8 cellular contexts compared by ENCODE assay signal in the genomic region with DNA sequence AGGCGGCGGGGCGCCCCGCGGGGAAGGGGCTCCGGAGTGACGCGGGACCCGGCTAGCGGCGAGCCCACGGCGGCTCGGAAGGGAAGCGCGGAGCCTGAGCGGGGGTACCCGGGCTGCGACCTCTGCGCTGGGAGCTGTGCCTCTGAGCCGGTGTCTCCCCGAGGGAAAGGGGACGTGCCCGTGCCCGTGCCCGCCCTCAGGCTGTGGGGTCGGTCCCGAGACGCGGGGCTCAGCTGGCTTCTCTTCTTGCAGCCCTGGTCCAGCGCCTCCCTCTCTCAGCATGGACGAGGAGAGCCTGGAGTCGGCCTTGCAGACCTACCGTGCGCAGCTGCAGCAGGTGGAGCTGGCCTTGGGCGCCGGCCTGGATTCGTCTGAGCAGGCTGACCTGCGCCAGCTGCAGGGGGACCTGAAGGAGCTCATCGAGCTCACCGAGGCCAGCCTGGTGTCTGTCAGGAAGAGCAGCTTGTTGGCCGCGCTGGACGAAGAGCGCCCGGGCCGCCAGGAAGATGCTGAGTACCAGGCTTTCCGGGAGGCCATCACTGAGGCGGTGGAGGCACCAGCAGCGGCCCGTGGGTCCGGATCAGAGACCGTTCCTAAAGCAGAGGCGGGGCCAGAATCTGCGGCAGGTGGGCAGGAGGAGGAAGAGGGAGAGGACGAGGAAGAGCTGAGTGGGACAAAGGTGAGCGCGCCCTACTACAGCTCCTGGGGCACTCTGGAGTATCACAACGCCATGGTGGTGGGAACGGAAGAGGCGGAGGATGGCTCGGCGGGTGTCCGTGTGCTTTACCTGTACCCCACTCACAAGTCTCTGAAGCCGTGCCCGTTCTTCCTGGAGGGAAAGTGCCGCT. TPM values are rescaled to one million over a fixed set of nuclear protein-coding genes. Genes with fewer than 3 reads are reported as not detected.
A peak's percentile ranks its signal among the peaks of the same experiment; 100 is the strongest.
DNase-seq lines count a peak whose midpoint lies in the region; ATAC-seq lines count a peak whose summit lies in the region.

No MANE protein-coding gene starts in this region.

- peak overlapping the region; percentile 95 for H3K4me3 Mint-ChIP-seq in activated CD4-positive, alpha-beta T cell treated with anti-CD3 and anti-CD28 coated beads, Interleukin-2, amount 10 ng/mL, durations not matched to agents 24 days and 14 days
- H3K4me3 Mint-ChIP-seq in activated naive CD8-positive, alpha-beta T cell treated with anti-CD3 and anti-CD28 coated beads, Interleukin-2, amount 50 U/mL, for 24 hours: peak overlapping the region; percentile 81

- peak overlapping the region; percentile 80 to 85 (median 81) for H3K9ac ChIP-seq in skeletal muscle tissue (ENCODE audit: low read depth in 1 of 3, low read length in 3 of 3)

- no peaks in the 10 kb centered on the region for H3K9me3 Mint-ChIP-seq in activated CD4-positive, alpha-beta T cell treated with anti-CD3 and anti-CD28 coated beads, Interleukin-2, amount 10 ng/mL, durations not matched to agents 24 days and 14 days
- no peaks in the 10 kb centered on the region for H3K9me3 Mint-ChIP-seq in activated naive CD8-positive, alpha-beta T cell treated with anti-CD3 and anti-CD28 coated beads, Interleukin-2, amount 50 U/mL, for 24 hours

- H3K36me3 ChIP-seq in iPS DF 6.9 (ENCODE audit: control insufficient read depth, insufficient read depth, low read length) (peaks cover 11% of the 10 kb centered on the region; the same call in 1 of the 2 replicates), skeletal muscle tissue (ENCODE audit: control insufficient read depth in 3 of 3, insufficient read depth in 3 of 3, low read length in 3 of 3) (peaks cover 32 to 50% (median 43%) of the 10 kb centered on the region in 3 donors)

- H3K27ac Mint-ChIP-seq in activated CD4-positive, alpha-beta T cell treated with anti-CD3 and anti-CD28 coated beads, Interleukin-2, amount 10 ng/mL, durations not matched to agents 24 days and 14 days: peak overlapping the region; percentile 80
- H3K27ac Mint-ChIP-seq in activated naive CD8-positive, alpha-beta T cell treated with anti-CD3 and anti-CD28 coated beads, Interleukin-2, amount 50 U/mL, for 24 hours: peak overlapping the region; percentile 31

- H3K27ac ChIP-seq in iPS DF 6.9 (ENCODE audit: low read length) (no peak overlapping the region), skeletal muscle tissue (ENCODE audit: low read depth, low read length) (peak overlapping the region; percentile 89)

- peaks cover 60% of the 10 kb centered on the region for H3K36me3 Mint-ChIP-seq in activated CD4-positive, alpha-beta T cell treated with anti-CD3 and anti-CD28 coated beads, Interleukin-2, amount 10 ng/mL, durations not matched to agents 24 days and 14 days (ENCODE audit: low read depth)
- H3K36me3 Mint-ChIP-seq in activated naive CD8-positive, alpha-beta T cell treated with anti-CD3 and anti-CD28 coated beads, Interleukin-2, amount 50 U/mL, for 24 hours (ENCODE audit: low read depth): peaks cover 42% of the 10 kb centered on the region

- H3K4me1 ChIP-seq in iPS DF 6.9 (ENCODE audit: control insufficient read depth, insufficient read depth, low read length) (peaks cover 2% of the 10 kb centered on the region; the same call in 1 of the 2 replicates), skeletal muscle tissue (ENCODE audit: control insufficient read depth in 3 of 3, insufficient read depth in 3 of 3, low read length in 3 of 3) (peaks cover 23 to 29% (median 25%) of the 10 kb centered on the region in 3 donors)

- ATAC-seq in HG03342 (IDR thresholded peaks at IDR 0.05; ENCODE audit: unreplicated experiment): peak; percentile 11
- ATAC-seq in activated naive CD8-positive, alpha-beta T cell treated with anti-CD3 and anti-CD28 coated beads, Interleukin-2, amount 50 U/mL, for 24 hours: peak; percentile 4

- no peaks in the 10 kb centered on the region for H3K27me3 ChIP-seq in iPS DF 6.9 (ENCODE audit: control insufficient read depth, insufficient read depth, low read length)
- no peaks in the 10 kb centered on the region for H3K27me3 ChIP-seq in skeletal muscle tissue (ENCODE audit: control insufficient read depth in 3 of 3, insufficient read depth in 3 of 3, low read length in 3 of 3)

- no peaks in the 10 kb centered on the region for H3K9me3 ChIP-seq in iPS DF 6.9 (ENCODE audit: control insufficient read depth, insufficient read depth, low read length)
- H3K9me3 ChIP-seq in skeletal muscle tissue (ENCODE audit: control insufficient read depth in 3 of 3, low read length in 3 of 3): no peaks in the 10 kb centered on the region

- H3K4me3 ChIP-seq in iPS DF 6.9 (ENCODE audit: low read length) (peak overlapping the region; percentile 98; the same call in 1 of the 2 replicates), skeletal muscle tissue (ENCODE audit: low read length in 3 of 3) (peak overlapping the region; percentile 70 to 89 (median 87))

- intact Hi-C loops in activated CD4-positive, alpha-beta T cell treated with anti-CD3 and anti-CD28 coated beads, Interleukin-2, amount 10 ng/mL, durations not matched to agents 24 days and 14 days (cut with micrococcal nuclease): loop anchor here (5.0 kb wide), 3 partner anchors 34 to 354 kb away; a partner anchor contains a TSS

- H3K4me1 Mint-ChIP-seq in activated CD4-positive, alpha-beta T cell treated with anti-CD3 and anti-CD28 coated beads, Interleukin-2, amount 10 ng/mL, durations not matched to agents 24 days and 14 days: peaks cover 27% of the 10 kb centered on the region
- peaks cover 49% of the 10 kb centered on the region for H3K4me1 Mint-ChIP-seq in activated naive CD8-positive, alpha-beta T cell treated with anti-CD3 and anti-CD28 coated beads, Interleukin-2, amount 50 U/mL, for 24 hours

- no peak for DNase-seq in activated CD4-positive, alpha-beta T cell treated with anti-CD3 and anti-CD28 coated beads, Interleukin-2, amount 10 ng/mL, durations not matched to agents 24 days and 14 days
- no peak for DNase-seq in activated CD4-positive, alpha-beta T cell treated with anti-CD3 and anti-CD28 coated beads, Interleukin-2, amount 50 U/mL, for 4 hours
- no peak for DNase-seq in activated naive CD8-positive, alpha-beta T cell treated with anti-CD3 and anti-CD28 coated beads, Interleukin-2, amount 50 U/mL, for 24 hours
- DNase-seq in iPS DF 6.9 (ENCODE audit: low read depth, low spot score) (no peak), NCI-H510A (lab: John Stamatoyannopoulos, UW) (no peak), NCI-H1417 (lab: John Stamatoyannopoulos, UW) (no peak)

- no peaks in the 10 kb centered on the region for H3K27me3 Mint-ChIP-seq in activated CD4-positive, alpha-beta T cell treated with anti-CD3 and anti-CD28 coated beads, Interleukin-2, amount 10 ng/mL, durations not matched to agents 24 days and 14 days
- H3K27me3 Mint-ChIP-seq in activated naive CD8-positive, alpha-beta T cell treated with anti-CD3 and anti-CD28 coated beads, Interleukin-2, amount 50 U/mL, for 24 hours: no peaks in the 10 kb centered on the region

- no CpG with 5 or more reads among the region's 67 CpGs for WGBS in iPS DF 6.9 (ENCODE audit: insufficient coverage, insufficient read length)

RNA-seq across cellular contexts. Expression of a gene that starts 0.7 kb away (rescaled TPM):
- total RNA-seq in activated CD4-positive, alpha-beta T cell treated with anti-CD3 and anti-CD28 coated beads, Interleukin-2, amount 10 ng/mL, durations not matched to agents 24 days and 14 days: 37.3 and 38.1 TPM in 2 replicates
- 6.8 TPM for total RNA-seq in skeletal muscle tissue

RNA-seq across cellular contexts. Expression of a gene that starts 0.7 kb away (rescaled TPM):
- 63.4 and 70.4 TPM in 2 replicates for total RNA-seq in activated CD4-positive, alpha-beta T cell treated with anti-CD3 and anti-CD28 coated beads, Interleukin-2, amount 10 ng/mL, durations not matched to agents 24 days and 14 days
- total RNA-seq in skeletal muscle tissue: 13.0 TPM

RNA-seq across cellular contexts. Expression of a gene that starts 12.1 kb away (rescaled TPM):
- total RNA-seq in activated CD4-positive, alpha-beta T cell treated with anti-CD3 and anti-CD28 coated beads, Interleukin-2, amount 10 ng/mL, durations not matched to agents 24 days and 14 days: not detected in 2 replicates
- not detected for total RNA-seq in skeletal muscle tissue

RNA-seq across cellular contexts. Expression of a gene that starts 27.9 kb away (rescaled TPM):
- 10.1 and 12.2 TPM in 2 replicates for total RNA-seq in activated CD4-positive, alpha-beta T cell treated with anti-CD3 and anti-CD28 coated beads, Interleukin-2, amount 10 ng/mL, durations not matched to agents 24 days and 14 days
- total RNA-seq in skeletal muscle tissue: 0.52 TPM

RNA-seq across cellular contexts. Expression of a gene that starts 31.1 kb away (rescaled TPM):
- 41.0 and 43.6 TPM in 2 replicates for total RNA-seq in activated CD4-positive, alpha-beta T cell treated with anti-CD3 and anti-CD28 coated beads, Interleukin-2, amount 10 ng/mL, durations not matched to agents 24 days and 14 days
- total RNA-seq in skeletal muscle tissue: 10.4 TPM
